28 cellular contexts compared by ENCODE assay signal in genomic region chr13:55090612-55091011, GRCh38.
"Had no signal": no experiment of that assay in that cellular context is flagged by ENCODE, and none has a peak within 500 bp of the region (broad histone marks: within the 10 kb centered on the region; RNA-seq: fewer than 3 reads in every experiment).

No MANE protein-coding gene starts in this region.

- H3K9ac ChIP-seq: neural progenitor cell, parathyroid adenoma had no signal

- H3K79me2 ChIP-seq: parathyroid adenoma had no signal

- H3K4me3 ChIP-seq: neural progenitor cell, ovary, psoas muscle, skin epidermis, smooth muscle cell, spleen, suprapubic skin, testis, tibial artery, transverse colon, upper lobe of right lung, uterus had no signal

- DNase-seq: natural killer cell; occipital lobe; ovary; posterior cingulate gyrus; psoas muscle; right cardiac atrium; spleen; stimulated activated CD4-positive, alpha-beta T cell treated with anti-CD3 and anti-CD28 coated beads, Interleukin-12 subunit alpha, Interleukin-12 subunit beta, amount 100 ng/mL, for 4 hours; stimulated activated CD4-positive, alpha-beta T cell treated with anti-CD3 and anti-CD28 coated beads, Interleukin-1b, Interleukin-23, amount 100 ng/mL, for 48 hours; stimulated activated CD4-positive, alpha-beta T cell treated with anti-CD3 and anti-CD28 coated beads, Interleukin-4, amount 100 ng/mL, for 1 hour; stimulated activated CD4-positive, alpha-beta T cell treated with anti-CD3 and anti-CD28 coated beads, Interleukin-4, amount 100 ng/mL, for 4 hours; stimulated activated CD8-positive, alpha-beta memory T cell treated with anti-CD3 and anti-CD28 coated beads, Interleukin-4, amount 100 ng/mL, for 48 hours; stimulated activated naive CD4-positive, alpha-beta T cell; stimulated activated naive CD8-positive, alpha-beta T cell treated with anti-CD3 and anti-CD28 coated beads, Interleukin-15, amount 100 ng/mL, for 72 hours; stimulated activated naive CD8-positive, alpha-beta T cell treated with anti-CD3 and anti-CD28 coated beads, Interleukin-15, Interleukin-2, amounts not matched to agents 100 U/mL and 50 U/mL, for 24 hours; substantia nigra; testis; tibial artery; transverse colon; upper lobe of right lung; uterus had no signal

- H2AFZ ChIP-seq: neural progenitor cell, parathyroid adenoma had no signal

- H3K4me1 ChIP-seq: parathyroid adenoma, psoas muscle, spleen, suprapubic skin, testis, tibial artery, transverse colon, upper lobe of right lung, uterus had no signal

- ATAC-seq: natural killer cell; psoas muscle; right cardiac atrium; sciatic nerve; stimulated activated memory B cell treated with anti-CD40 and anti-IgM and Interleukin-4, amounts not matched to agents 10 μg/mL and 1 μg/mL and 100 μg/mL, for 72 hours; stimulated activated naive CD8-positive, alpha-beta T cell treated with anti-CD3 and anti-CD28 coated beads, Interleukin-15, amount 100 ng/mL, for 72 hours; stimulated activated naive CD8-positive, alpha-beta T cell treated with anti-CD3 and anti-CD28 coated beads, Interleukin-15, Interleukin-2, amounts not matched to agents 100 U/mL and 50 U/mL, for 24 hours; upper lobe of right lung had no signal

- H3K27me3 ChIP-seq: neural progenitor cell, ovary, spleen, suprapubic skin, testis, tibial artery, transverse colon, upper lobe of right lung, uterus had no signal

- H3K4me2 ChIP-seq: neural progenitor cell, smooth muscle cell had no signal

- H3K36me3 ChIP-seq: neural progenitor cell, ovary, spleen, suprapubic skin, tibial artery, transverse colon, upper lobe of right lung, uterus had no signal

- H3K27ac ChIP-seq: neural progenitor cell, ovary, parathyroid adenoma, psoas muscle, skin epidermis, spleen, suprapubic skin, testis, tibial artery, transverse colon, upper lobe of right lung, uterus had no signal

- H3K9me3 ChIP-seq: ovary, psoas muscle, suprapubic skin, testis, tibial artery, transverse colon, upper lobe of right lung, uterus had no signal
